ENCODE assay signal across 8 cellular contexts in genomic region chr10:101829561-101830315, GRCh38. TPM values are rescaled to one million over a fixed set of nuclear protein-coding genes. Genes with fewer than 3 reads are reported as not detected.
A peak's percentile ranks its signal among the peaks of the same experiment; 100 is the strongest.
DNase-seq lines count a peak whose midpoint lies in the region; ATAC-seq, FAIRE-seq and TF ChIP-seq lines count a peak whose summit lies in the region.

No MANE protein-coding gene starts in this region.

- peak overlapping the region; percentile 38 for H3K4me2 ChIP-seq in endothelial cell of umbilical vein (ENCODE audit: insufficient read depth, low read length)

- H3K79me2 ChIP-seq in endothelial cell of umbilical vein (ENCODE audit: control insufficient read depth, insufficient read depth, low read length), result no peaks in the 10 kb centered on the region

- peak overlapping the region; percentile 89 to 91 for H3K27ac Mint-ChIP-seq in natural killer cell treated with Interleukin-12 subunit alpha and Interleukin-12 subunit beta and Interleukin-15 and Interleukin-18, amount 100 ng/mL, for 72 hours

- peak overlapping the region; percentile 83 for H3K4me3 Mint-ChIP-seq in natural killer cell treated with Interleukin-12 subunit alpha and Interleukin-12 subunit beta and Interleukin-15 and Interleukin-18, amount 100 ng/mL, for 72 hours

- peak overlapping the region; percentile 26 for H2AFZ ChIP-seq in endothelial cell of umbilical vein (ENCODE audit: low read depth, low read length)

- TF ChIP-seq POLR2A in endothelial cell of umbilical vein (IDR thresholded peaks at IDR 0.05; ENCODE audit: low read depth, low read length), result no peak
- no peak for TF ChIP-seq POLR2A in upper lobe of left lung (IDR thresholded peaks at IDR 0.05)

- ATAC-seq in GM19455 (IDR thresholded peaks at IDR 0.05; ENCODE audit: unreplicated experiment) (peak; percentile 27), upper lobe of left lung (ENCODE audit: low FRiP score in 2 of 2) (no peak), HG02678 (IDR thresholded peaks at IDR 0.05; ENCODE audit: unreplicated experiment) (no peak)
- peak in 1 of 2 donors; percentile 1 for ATAC-seq in natural killer cell treated with Interleukin-12 subunit alpha and Interleukin-12 subunit beta and Interleukin-15 and Interleukin-18, amount 100 ng/mL, for 72 hours

- 11 to 34% methylated on average over 11 to 18 of the region's 31 CpGs for WGBS in upper lobe of left lung, 2 donors

- no peaks in the 10 kb centered on the region for H4K20me1 ChIP-seq in endothelial cell of umbilical vein (replicated peaks; ENCODE audit: control insufficient read depth, extremely low read depth, insufficient read depth, low read length)

- TF ChIP-seq CTCF in AG04450 (IDR thresholded peaks at IDR 0.05; ENCODE audit: low read depth, low read length) (no peak), endothelial cell of umbilical vein (IDR thresholded peaks at IDR 0.05; ENCODE audit: extremely low read depth in 1 of 2, insufficient read depth in 1 of 2, low read depth in 1 of 2, low read length in 2 of 2) (no peak), upper lobe of left lung (IDR thresholded peaks at IDR 0.05) (no peak)

- H3K27ac ChIP-seq in AG04450 (ENCODE audit: low read depth, low read length) (peak overlapping the region; percentile 57), KOPT-K1 (ENCODE audit: low read depth, low read length, poor library complexity, severe bottlenecking) (peak overlapping the region; percentile 67), endothelial cell of umbilical vein (ENCODE audit: insufficient read depth, low read depth, low read length) (no peak overlapping the region), upper lobe of left lung (peak overlapping the region in 3 of 4 donors; percentile 22 to 69 (median 62))

- POLR2A ChIA-PET in AG04450 (lab: Yijun Ruan, JAX) (interaction anchor here (1.5 kb wide), 1 partner anchor 12 kb away, joined by 5 read pairs; the partner anchor contains the start of gene OGA), endothelial cell of umbilical vein (lab: Charles Lee) (interaction anchor here (1.3 kb wide), 1 partner anchor 12 kb away, joined by 3 read pairs; the partner anchor contains the start of gene OGA)

- H3K9me3 ChIP-seq in AG04450 (ENCODE audit: control insufficient read depth, insufficient read depth, low read length) (no peaks in the 10 kb centered on the region; the same call in 1 of the 2 replicates), KOPT-K1 (ENCODE audit: insufficient read depth, low read length, poor library complexity, severe bottlenecking) (no peaks in the 10 kb centered on the region), endothelial cell of umbilical vein (replicated peaks; ENCODE audit: control insufficient read depth, insufficient read depth, low read length) (no peaks in the 10 kb centered on the region), upper lobe of left lung (no peaks in the 10 kb centered on the region)

- H3K27me3 ChIP-seq in AG04450 (ENCODE audit: control insufficient read depth, insufficient read depth, low read length) (no peaks in the 10 kb centered on the region), endothelial cell of umbilical vein (ENCODE audit: control insufficient read depth in 2 of 2, insufficient read depth in 2 of 2, low read length in 2 of 2) (no peaks in the 10 kb centered on the region), upper lobe of left lung (no peaks in the 10 kb centered on the region)

- H3K9ac ChIP-seq in endothelial cell of umbilical vein (replicated peaks; ENCODE audit: extremely low read depth, insufficient read depth, low read length), result no peak overlapping the region

- DNase-seq in AG04450 (ENCODE audit: low read depth, low spot score), result no peak
- DNase-seq in activated CD8-positive, alpha-beta memory T cell treated with anti-CD3 and anti-CD28 coated beads for 4 hours (ENCODE audit: low read depth in 2 of 2), result peak; percentile 35 to 42
- DNase-seq in endothelial cell of umbilical vein (ENCODE audit: low read depth, low spot score), result no peak
- DNase-seq in natural killer cell treated with Interleukin-12 subunit alpha and Interleukin-12 subunit beta and Interleukin-15 and Interleukin-18, amount 100 ng/mL, for 72 hours (ENCODE audit: low spot score), result no peak
- peak; percentile 75 to 87 for DNase-seq in upper lobe of left lung

- H3K4me1 Mint-ChIP-seq in natural killer cell treated with Interleukin-12 subunit alpha and Interleukin-12 subunit beta and Interleukin-15 and Interleukin-18, amount 100 ng/mL, for 72 hours (ENCODE audit: low read depth in 2 of 2), result peaks cover 35 to 37% of the 10 kb centered on the region in 2 donors

- CTCF ChIA-PET in AG04450 (lab: Charles Lee) (interaction anchor here (1.8 kb wide), 1 partner anchor 11 kb away, joined by 7 read pairs; no protein-coding TSS in a partner anchor), endothelial cell of umbilical vein (lab: Charles Lee) (interaction anchor here (1.3 kb wide), 2 partner anchors 11 to 12 kb away, joined by 3 to 5 read pairs; partner anchors contain the start of gene OGA)

- H3K36me3 ChIP-seq in KOPT-K1 (ENCODE audit: insufficient read depth, low read length) (no peaks in the 10 kb centered on the region), endothelial cell of umbilical vein (ENCODE audit: control insufficient read depth in 2 of 2, extremely low read depth in 1 of 2, insufficient read depth in 2 of 2, low read length in 2 of 2) (no peaks in the 10 kb centered on the region), upper lobe of left lung (no peaks in the 10 kb centered on the region)

- no TSS peak for BruUV-seq in endothelial cell of umbilical vein (replicated peaks; lab: Mats Ljungman, UMichigan)

- no peaks in the 10 kb centered on the region for H3K9me3 Mint-ChIP-seq in natural killer cell treated with Interleukin-12 subunit alpha and Interleukin-12 subunit beta and Interleukin-15 and Interleukin-18, amount 100 ng/mL, for 72 hours

- H3K4me1 ChIP-seq in endothelial cell of umbilical vein (ENCODE audit: control insufficient read depth, extremely low read depth, insufficient read depth, low read length) (peaks cover 11% of the 10 kb centered on the region), upper lobe of left lung (peaks cover 21 to 39% (median 26%) of the 10 kb centered on the region in 4 donors)

- no peaks in the 10 kb centered on the region for H3K36me3 Mint-ChIP-seq in natural killer cell treated with Interleukin-12 subunit alpha and Interleukin-12 subunit beta and Interleukin-15 and Interleukin-18, amount 100 ng/mL, for 72 hours

- H3K4me3 ChIP-seq in AG04450 (ENCODE audit: low read depth, low read length) (peak overlapping the region; percentile 55), endothelial cell of umbilical vein (replicated peaks in 1 of 3; ENCODE audit: insufficient read depth in 1 of 3, low read depth in 1 of 3, low read length in 3 of 3) (peak overlapping the region in 2 of 3 experiments; percentile 1 to 64), upper lobe of left lung (peak overlapping the region in 3 of 4 donors; percentile 57 to 66 (median 64))

- TF ChIP-seq EP300 in upper lobe of left lung (IDR thresholded peaks at IDR 0.05), result no peak

- dilution Hi-C loops in endothelial cell of umbilical vein (cut with MboI; ENCODE audit: extremely low pct_ligation_motif_present, low sequenced_read_pairs), result no loop called here

- intact Hi-C loops in endothelial cell of umbilical vein (cut with micrococcal nuclease), result loop anchor here (1.0 kb wide), 1 partner anchor 11 kb away; the partner anchor contains the start of gene OGA

- FAIRE-seq in endothelial cell of umbilical vein (lab: Jason Lieb, UNC), result no peak

- H3K9me1 ChIP-seq in endothelial cell of umbilical vein (replicated peaks; ENCODE audit: control insufficient read depth, extremely low read depth, insufficient read depth, low read length), result no peaks in the 10 kb centered on the region

- no peaks in the 10 kb centered on the region for H3K27me3 Mint-ChIP-seq in natural killer cell treated with Interleukin-12 subunit alpha and Interleukin-12 subunit beta and Interleukin-15 and Interleukin-18, amount 100 ng/mL, for 72 hours

RNA-seq across cellular contexts. Expression of gene OGA, which starts 11.5 kb away (rescaled TPM):
- polyA plus RNA-seq in AG04450 (2011; rRNA removed) (71.9 and 82.6 TPM in 2 replicates), endothelial cell of umbilical vein (21.6 and 30.8 TPM in 2 replicates)
- 39.5 and 61.5 TPM in 2 replicates for polyA minus RNA-seq in AG04450 (2011; rRNA and poly(A)+ RNA removed)
- total RNA-seq in endothelial cell of umbilical vein (113 and 118 TPM in 2 replicates), upper lobe of left lung (100 to 1,000 TPM in 3 of 6 donors, 10 to 100 TPM in 3; 71.1 to 374 (median 138) TPM)
- 22.9 and 25.5 TPM in 2 replicates for polyA plus RNA-seq in endothelial cell of umbilical vein (2011; cell fraction: cytosol; rRNA removed)
- 212 and 252 TPM in 2 replicates for polyA plus RNA-seq in endothelial cell of umbilical vein (2011; cell fraction: nucleus; rRNA removed)
- 82.7 and 99.0 TPM in 2 replicates for polyA plus RNA-seq in endothelial cell of umbilical vein (2012)
- 84.4 and 102 TPM in 2 replicates for polyA minus RNA-seq in endothelial cell of umbilical vein
- polyA minus RNA-seq in endothelial cell of umbilical vein (2011; cell fraction: cytosol; rRNA and poly(A)+ RNA removed), result 23.2 TPM
- polyA minus RNA-seq in endothelial cell of umbilical vein (2011; cell fraction: nucleus; rRNA and poly(A)+ RNA removed), result 122 and 181 TPM in 2 replicates
- 100 to 1,000 TPM; 174 to 237 TPM for total RNA-seq in natural killer cell treated with Interleukin-12 subunit alpha and Interleukin-12 subunit beta and Interleukin-15 and Interleukin-18, amount 100 ng/mL, for 72 hours

RNA-seq across cellular contexts. Expression of gene KCNIP2, which starts 13.9 kb away (rescaled TPM):
- polyA plus RNA-seq in AG04450 (2011; rRNA removed), result 0.40 and 0.61 TPM in 2 replicates
- 0.74 and 1.1 TPM in 2 replicates for polyA minus RNA-seq in AG04450 (2011; rRNA and poly(A)+ RNA removed)
- 2.2 and 3.0 TPM in 2 replicates for total RNA-seq in endothelial cell of umbilical vein
- polyA plus RNA-seq in endothelial cell of umbilical vein, result 0.36 and 0.65 TPM in 2 replicates
- 0.05 and 0.11 TPM in 2 replicates for polyA plus RNA-seq in endothelial cell of umbilical vein (2011; cell fraction: cytosol; rRNA removed)
- polyA plus RNA-seq in endothelial cell of umbilical vein (2011; cell fraction: nucleus; rRNA removed), result 3.6 and 3.8 TPM in 2 replicates
- polyA plus RNA-seq in endothelial cell of umbilical vein (2012), result 0.46 and 0.50 TPM in 2 replicates
- polyA minus RNA-seq in endothelial cell of umbilical vein, result 1.4 and 4.7 TPM in 2 replicates
- polyA minus RNA-seq in endothelial cell of umbilical vein (2011; cell fraction: cytosol; rRNA and poly(A)+ RNA removed), result not detected
- polyA minus RNA-seq in endothelial cell of umbilical vein (2011; cell fraction: nucleus; rRNA and poly(A)+ RNA removed), result 2.5 and 3.0 TPM in 2 replicates
- 1 to 10 TPM; 2.2 to 6.8 TPM for total RNA-seq in natural killer cell treated with Interleukin-12 subunit alpha and Interleukin-12 subunit beta and Interleukin-15 and Interleukin-18, amount 100 ng/mL, for 72 hours
- total RNA-seq in upper lobe of left lung, result 10 to 100 TPM in 1 of 6 donors, 1 to 10 TPM in 4, under 1 TPM in 1; 0.76 to 21.0 (median 3.8) TPM

RNA-seq across cellular contexts. Expression of gene NPM3, which starts 46.5 kb away (rescaled TPM):
- polyA plus RNA-seq in AG04450 (2011; rRNA removed) (31.5 and 41.5 TPM in 2 replicates), endothelial cell of umbilical vein (48.1 and 71.3 TPM in 2 replicates)
- 37.4 and 47.6 TPM in 2 replicates for polyA minus RNA-seq in AG04450 (2011; rRNA and poly(A)+ RNA removed)
- total RNA-seq in endothelial cell of umbilical vein (55.4 and 60.7 TPM in 2 replicates), upper lobe of left lung (10 to 100 TPM in 5 of 6 donors, 1 to 10 TPM in 1; 8.4 to 22.7 (median 16.8) TPM)
- 77.9 and 93.3 TPM in 2 replicates for polyA plus RNA-seq in endothelial cell of umbilical vein (2011; cell fraction: cytosol; rRNA removed)
- polyA plus RNA-seq in endothelial cell of umbilical vein (2011; cell fraction: nucleus; rRNA removed), result 32.4 and 35.6 TPM in 2 replicates
- polyA plus RNA-seq in endothelial cell of umbilical vein (2012), result 72.5 and 87.9 TPM in 2 replicates
- polyA minus RNA-seq in endothelial cell of umbilical vein, result 26.1 and 37.3 TPM in 2 replicates
- 35.7 TPM for polyA minus RNA-seq in endothelial cell of umbilical vein (2011; cell fraction: cytosol; rRNA and poly(A)+ RNA removed)
- 6.0 and 7.1 TPM in 2 replicates for polyA minus RNA-seq in endothelial cell of umbilical vein (2011; cell fraction: nucleus; rRNA and poly(A)+ RNA removed)
- total RNA-seq in natural killer cell treated with Interleukin-12 subunit alpha and Interleukin-12 subunit beta and Interleukin-15 and Interleukin-18, amount 100 ng/mL, for 72 hours, result 100 to 1,000 TPM in 1 of 2 donors, 10 to 100 TPM in 1; 52.5 to 157 TPM

RNA-seq across cellular contexts. Expression of gene FGF8, which starts 53.8 kb away (rescaled TPM):
- polyA plus RNA-seq in AG04450 (2011; rRNA removed) (not detected in 2 replicates), endothelial cell of umbilical vein (not detected in 2 replicates)
- not detected in 2 replicates for polyA minus RNA-seq in AG04450 (2011; rRNA and poly(A)+ RNA removed)
- total RNA-seq in endothelial cell of umbilical vein (0.39 and 0.44 TPM in 2 replicates), upper lobe of left lung (under 1 TPM in 1 of 6 donors, not detected in 5; 0.44 TPM)
- not detected in 2 replicates for polyA plus RNA-seq in endothelial cell of umbilical vein (2011; cell fraction: cytosol; rRNA removed)
- polyA plus RNA-seq in endothelial cell of umbilical vein (2011; cell fraction: nucleus; rRNA removed), result 0.31 and 0.62 TPM in 2 replicates
- polyA plus RNA-seq in endothelial cell of umbilical vein (2012), result not detected in 2 replicates
- polyA minus RNA-seq in endothelial cell of umbilical vein, result not detected in 2 replicates
- not detected for polyA minus RNA-seq in endothelial cell of umbilical vein (2011; cell fraction: cytosol; rRNA and poly(A)+ RNA removed)
- not detected in 2 replicates for polyA minus RNA-seq in endothelial cell of umbilical vein (2011; cell fraction: nucleus; rRNA and poly(A)+ RNA removed)
- not detected for total RNA-seq in natural killer cell treated with Interleukin-12 subunit alpha and Interleukin-12 subunit beta and Interleukin-15 and Interleukin-18, amount 100 ng/mL, for 72 hours

Comparison
In these comparisons a context has a peak if more than half of its experiments do, and no peak if none do; other contexts are left out.
1. DNase-seq: peak in activated CD8-positive, alpha-beta memory T cell treated with anti-CD3 and anti-CD28 coated beads for 4 hours (2 of 2) and upper lobe of left lung (2 of 2); none in AG04450 (single experiment), endothelial cell of umbilical vein (single experiment) and natural killer cell treated with Interleukin-12 subunit alpha and Interleukin-12 subunit beta and Interleukin-15 and Interleukin-18, amount 100 ng/mL, for 72 hours (single experiment).
2. Peak in every context shown above with its lines, with median percentiles within 50 percentile points of each other: H3K4me3 ChIP-seq.